ENCODE assay signal across 8 cellular contexts in the genomic region with DNA sequence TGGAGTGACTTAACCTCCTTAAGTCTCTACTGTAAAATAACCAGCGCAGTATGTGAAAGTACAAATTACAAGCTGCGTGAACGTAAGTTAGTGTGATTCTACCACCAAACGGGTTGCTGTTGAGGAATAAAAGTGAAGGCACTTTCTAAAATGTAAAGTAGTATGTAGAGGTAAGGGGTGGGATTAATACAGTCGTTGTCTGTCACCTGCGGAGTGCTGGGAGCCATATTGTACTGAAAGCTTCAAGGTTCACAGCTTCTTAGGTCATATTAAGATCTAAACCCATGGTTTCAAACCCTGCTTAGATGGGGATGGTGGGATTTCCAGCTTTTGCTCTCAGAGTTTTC. TPM values are rescaled to one million over a fixed set of nuclear protein-coding genes. Genes with fewer than 3 reads are reported as not detected.
DNase-seq lines count a peak whose midpoint lies in the region; ATAC-seq and TF ChIP-seq lines count a peak whose summit lies in the region.

No MANE protein-coding gene starts in this region.

- H3K4me1 Mint-ChIP-seq in Calu3 (ENCODE audit: low read depth, unreplicated experiment), result peaks cover 26% of the 10 kb centered on the region
- peaks cover 33 to 71% (median 62%) of the 10 kb centered on the region in 4 donors for H3K4me1 Mint-ChIP-seq in naive thymus-derived CD8-positive, alpha-beta T cell

- POLR2A ChIA-PET in naive thymus-derived CD8-positive, alpha-beta T cell (lab: Charles Lee), result interaction anchor here (0.8 to 1.1 kb wide), 2 partner anchors 49 to 355 kb away, joined by 3 to 4 read pairs; partner anchors contain the start of gene ADGRG5

- intact Hi-C loops in Calu3 (cut with micrococcal nuclease; ENCODE audit: unreplicated experiment), result loop anchor here (2.0 to 10.0 kb wide), 2 partner anchors 95 to 227 kb away; no protein-coding TSS in a partner anchor

- CTCF ChIA-PET in Calu3 (lab: Charles Lee), result interaction anchor here (0.6 kb wide), 1 partner anchor 61 kb away, joined by 4 read pairs; no protein-coding TSS in a partner anchor

- TF ChIP-seq CTCF in Calu3 (IDR thresholded peaks at IDR 0.05; ENCODE audit: unreplicated experiment), result no peak
- TF ChIP-seq CTCF in cardiac fibroblast (IDR thresholded peaks at IDR 0.05; ENCODE audit: low read depth, low read length), result no peak

- no TSS peak for BruUV-seq in Calu3 (replicated peaks; lab: Mats Ljungman, UMichigan)

- H3K4me3 Mint-ChIP-seq in Calu3 (ENCODE audit: low read depth, unreplicated experiment), result peak overlapping the region; percentile 93
- H3K4me3 Mint-ChIP-seq in naive thymus-derived CD8-positive, alpha-beta T cell, result peak overlapping the region; percentile 95 to 100 (median 98)

- no peaks in the 10 kb centered on the region for H3K27me3 Mint-ChIP-seq in Calu3 (ENCODE audit: unreplicated experiment)
- H3K27me3 Mint-ChIP-seq in naive thymus-derived CD8-positive, alpha-beta T cell, result no peaks in the 10 kb centered on the region

- peak in 1 of 2 donors; percentile 10 for ATAC-seq in naive thymus-derived CD8-positive, alpha-beta T cell
- ATAC-seq in GM19397 (IDR thresholded peaks at IDR 0.05; ENCODE audit: unreplicated experiment), result no peak

- DNase-seq in Calu3, result no peak
- peak; percentile 71 for DNase-seq in NAMALWA (ENCODE audit: low spot score)
- peak in 1 of 2 donors; percentile 10 for DNase-seq in cardiac fibroblast (ENCODE audit: low read depth in 2 of 2)
- DNase-seq in naive thymus-derived CD8-positive, alpha-beta T cell, result peak in 2 of 10 donors; percentile 6 to 18
- no peak for DNase-seq in AG08395 (ENCODE audit: low spot score)
- DNase-seq in activated CD8-positive, alpha-beta memory T cell treated with anti-CD3 and anti-CD28 coated beads, Interleukin-2, amount 50 U/mL, for 48 hours, result no peak
- DNase-seq in GM03348 (ENCODE audit: low spot score), result no peak

- H3K9me3 Mint-ChIP-seq in Calu3 (ENCODE audit: low read depth, unreplicated experiment), result no peaks in the 10 kb centered on the region
- H3K9me3 Mint-ChIP-seq in naive thymus-derived CD8-positive, alpha-beta T cell, result peaks cover 0 to 2% (median 0%) of the 10 kb centered on the region in 9 donors

- peak overlapping the region; percentile 92 to 97 for H3K4me3 ChIP-seq in cardiac fibroblast (replicated peaks in 1 of 2; ENCODE audit: low read depth in 2 of 2, low read length in 2 of 2)

- H3K36me3 Mint-ChIP-seq in Calu3 (ENCODE audit: insufficient read depth, unreplicated experiment), result peaks cover 37% of the 10 kb centered on the region
- peaks cover 0 to 12% (median 0%) of the 10 kb centered on the region in 3 donors for H3K36me3 Mint-ChIP-seq in naive thymus-derived CD8-positive, alpha-beta T cell

- peak overlapping the region; percentile 87 for H3K27ac Mint-ChIP-seq in Calu3 (ENCODE audit: unreplicated experiment)
- peak overlapping the region; percentile 92 to 99 (median 98) for H3K27ac Mint-ChIP-seq in naive thymus-derived CD8-positive, alpha-beta T cell

RNA-seq across cellular contexts. Expression of gene RSPRY1, which starts 1.4 kb away (rescaled TPM):
- total RNA-seq in Calu3 (2022), result 43.6 and 47.4 TPM in 2 replicates
- total RNA-seq in naive thymus-derived CD8-positive, alpha-beta T cell, result 10 to 100 TPM; 25.9 to 32.6 TPM
- 10 to 100 TPM; 28.4 to 34.6 (median 29.3) TPM for polyA plus RNA-seq in naive thymus-derived CD8-positive, alpha-beta T cell

RNA-seq across cellular contexts. Expression of gene PSME3IP1, which starts 1.6 kb away (rescaled TPM):
- 171 and 177 TPM in 2 replicates for total RNA-seq in Calu3 (2022)
- 100 to 1,000 TPM; 137 to 158 TPM for total RNA-seq in naive thymus-derived CD8-positive, alpha-beta T cell
- 10 to 100 TPM; 66.0 to 81.4 (median 67.1) TPM for polyA plus RNA-seq in naive thymus-derived CD8-positive, alpha-beta T cell

RNA-seq across cellular contexts. Expression of gene ARL2BP, which starts 57.6 kb away (rescaled TPM):
- total RNA-seq in Calu3 (2022), result 32.6 and 33.3 TPM in 2 replicates
- total RNA-seq in naive thymus-derived CD8-positive, alpha-beta T cell, result 10 to 100 TPM; 58.0 to 61.3 TPM
- polyA plus RNA-seq in naive thymus-derived CD8-positive, alpha-beta T cell, result 100 to 1,000 TPM; 148 to 154 (median 153) TPM
